Comparison of ENCODE assay signal across 9 cellular contexts in the genomic region with DNA sequence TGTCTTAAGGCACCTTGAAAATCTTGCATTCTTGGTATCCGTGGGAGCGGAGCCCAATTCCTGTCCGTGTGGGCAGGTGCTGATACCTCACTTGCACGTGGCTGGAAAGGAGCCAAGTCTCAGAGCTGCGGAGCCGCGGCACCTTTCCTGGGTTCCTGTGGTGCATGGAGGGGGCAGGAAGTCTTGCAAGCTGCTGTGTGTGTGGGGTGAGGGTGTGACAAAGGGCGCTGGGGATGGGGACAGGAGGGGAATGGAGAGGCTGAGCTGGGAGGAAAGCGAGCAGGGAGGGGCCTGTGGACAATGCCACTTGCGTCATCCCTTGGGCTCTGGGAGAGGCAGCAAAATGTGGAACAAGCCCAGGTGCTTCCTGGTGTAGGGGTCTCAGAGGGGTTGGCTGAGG.
DNase-seq lines count a peak whose midpoint lies in the region; FAIRE-seq and TF ChIP-seq lines count a peak whose summit lies in the region.
"Had no signal": no experiment of that assay in that cellular context is flagged by ENCODE, and none has a peak within 500 bp of the region (broad histone marks: within the 10 kb centered on the region; RNA-seq: fewer than 3 reads in every experiment).

No MANE protein-coding gene starts in this region.

- intact Hi-C loops in activated CD4-positive, alpha-beta memory T cell treated with anti-CD3 and anti-CD28 coated beads for 36 hours (cut with micrococcal nuclease): no loop called here
- intact Hi-C loops in endothelial cell of umbilical vein (cut with micrococcal nuclease) (no loop called here), Caco-2 (cut with micrococcal nuclease; ENCODE audit: unreplicated experiment) (no loop called here)

- H3K36me3 ChIP-seq in endothelial cell of umbilical vein (ENCODE audit: control insufficient read depth in 2 of 2, extremely low read depth in 1 of 2, insufficient read depth in 2 of 2, low read length in 2 of 2) (no peaks in the 10 kb centered on the region), Caco-2 (ENCODE audit: control insufficient read depth, insufficient read depth, low read length) (no peaks in the 10 kb centered on the region)

- no peak overlapping the region for H3K27ac Mint-ChIP-seq in activated CD4-positive, alpha-beta memory T cell treated with anti-CD3 and anti-CD28 coated beads for 36 hours
- H3K27ac Mint-ChIP-seq in activated CD4-positive, alpha-beta memory T cell treated with anti-CD3 and anti-CD28 coated beads, Interleukin-2, amount 10 ng/mL, durations not matched to agents 7 days and 5 days: no peak overlapping the region
- H3K27ac Mint-ChIP-seq in Caco-2 (ENCODE audit: unreplicated experiment) (no peak overlapping the region), glutamatergic neuron (ENCODE audit: unreplicated experiment) (no peak overlapping the region)
- H3K27ac Mint-ChIP-seq: nephron had no signal

- H3K9me3 ChIP-seq in endothelial cell of umbilical vein (replicated peaks; ENCODE audit: control insufficient read depth, insufficient read depth, low read length) (no peaks in the 10 kb centered on the region), Caco-2 (no peaks in the 10 kb centered on the region)

- H3K27ac ChIP-seq in endothelial cell of umbilical vein (ENCODE audit: insufficient read depth, low read depth, low read length): no peak overlapping the region

- TF ChIP-seq CTCF in endothelial cell of umbilical vein (IDR thresholded peaks at IDR 0.05; ENCODE audit: extremely low read depth in 1 of 2, insufficient read depth in 1 of 2, low read depth in 1 of 2, low read length in 2 of 2): no peak
- no peak for TF ChIP-seq CTCF in Caco-2 (IDR thresholded peaks at IDR 0.05; ENCODE audit: insufficient read depth in 1 of 2, low read depth in 1 of 2, low read length in 1 of 2, severe bottlenecking in 1 of 2, unreplicated experiment in 1 of 2)
- TF ChIP-seq CTCF in glutamatergic neuron (IDR thresholded peaks at IDR 0.05; ENCODE audit: partially characterized antibody, unreplicated experiment): no peak

- no peaks in the 10 kb centered on the region for H3K79me2 ChIP-seq in endothelial cell of umbilical vein (ENCODE audit: control insufficient read depth, insufficient read depth, low read length)

- dilution Hi-C loops in endothelial cell of umbilical vein (cut with MboI; ENCODE audit: extremely low pct_ligation_motif_present, low sequenced_read_pairs): no loop called here

- peaks cover 3% of the 10 kb centered on the region for H3K27me3 Mint-ChIP-seq in activated CD4-positive, alpha-beta memory T cell treated with anti-CD3 and anti-CD28 coated beads for 36 hours
- peaks cover 10% of the 10 kb centered on the region for H3K27me3 Mint-ChIP-seq in activated CD4-positive, alpha-beta memory T cell treated with anti-CD3 and anti-CD28 coated beads, Interleukin-2, amount 10 ng/mL, durations not matched to agents 7 days and 5 days
- H3K27me3 Mint-ChIP-seq in Caco-2 (ENCODE audit: insufficient read depth, unreplicated experiment): no peaks in the 10 kb centered on the region
- peaks cover 20% of the 10 kb centered on the region for H3K27me3 Mint-ChIP-seq in glutamatergic neuron (ENCODE audit: unreplicated experiment)

- CTCF ChIA-PET in activated CD4-positive, alpha-beta memory T cell treated with anti-CD3 and anti-CD28 coated beads for 36 hours (lab: Charles Lee): no interaction called here
- CTCF ChIA-PET in activated CD4-positive, alpha-beta memory T cell treated with anti-CD3 and anti-CD28 coated beads, Interleukin-2, amount 10 ng/mL, durations not matched to agents 7 days and 5 days (lab: Charles Lee): no interaction called here
- CTCF ChIA-PET in endothelial cell of umbilical vein (lab: Charles Lee): no interaction called here
- CTCF ChIA-PET in Caco-2 (lab: Charles Lee): no interaction called here

- no peak overlapping the region for H3K4me3 Mint-ChIP-seq in activated CD4-positive, alpha-beta memory T cell treated with anti-CD3 and anti-CD28 coated beads for 36 hours
- no peak overlapping the region for H3K4me3 Mint-ChIP-seq in activated CD4-positive, alpha-beta memory T cell treated with anti-CD3 and anti-CD28 coated beads, Interleukin-2, amount 10 ng/mL, durations not matched to agents 7 days and 5 days
- no peak overlapping the region for H3K4me3 Mint-ChIP-seq in Caco-2 (ENCODE audit: unreplicated experiment)
- no peak overlapping the region for H3K4me3 Mint-ChIP-seq in glutamatergic neuron (ENCODE audit: unreplicated experiment)
- H3K4me3 Mint-ChIP-seq: nephron had no signal

- peak; percentile 52 for DNase-seq in activated CD4-positive, alpha-beta memory T cell treated with anti-CD3 and anti-CD28 coated beads for 36 hours
- DNase-seq in activated CD4-positive, alpha-beta memory T cell treated with anti-CD3 and anti-CD28 coated beads, Interleukin-2, amount 10 ng/mL, durations not matched to agents 7 days and 5 days: no peak
- DNase-seq in SW480 (ENCODE audit: low spot score): peak; percentile 61
- peak; percentile 14 for DNase-seq in endothelial cell of umbilical vein (ENCODE audit: low read depth, low spot score)
- peak; percentile 6 for DNase-seq in stimulated activated naive CD4-positive, alpha-beta T cell treated with Interleukin-2 at 50 U/mL for 16 hours (lab: John Stamatoyannopoulos, UW)
- no peak for DNase-seq in AG08395 (ENCODE audit: low spot score)
- DNase-seq in Caco-2: no peak
- DNase-seq in glutamatergic neuron: no peak

- peaks cover 2% of the 10 kb centered on the region for H3K9me3 Mint-ChIP-seq in activated CD4-positive, alpha-beta memory T cell treated with anti-CD3 and anti-CD28 coated beads for 36 hours
- H3K9me3 Mint-ChIP-seq in activated CD4-positive, alpha-beta memory T cell treated with anti-CD3 and anti-CD28 coated beads, Interleukin-2, amount 10 ng/mL, durations not matched to agents 7 days and 5 days: no peaks in the 10 kb centered on the region
- H3K9me3 Mint-ChIP-seq in Caco-2 (ENCODE audit: unreplicated experiment) (no peaks in the 10 kb centered on the region), glutamatergic neuron (ENCODE audit: unreplicated experiment) (peaks cover 24% of the 10 kb centered on the region)

- H3K36me3 Mint-ChIP-seq in activated CD4-positive, alpha-beta memory T cell treated with anti-CD3 and anti-CD28 coated beads for 36 hours: no peaks in the 10 kb centered on the region
- no peaks in the 10 kb centered on the region for H3K36me3 Mint-ChIP-seq in activated CD4-positive, alpha-beta memory T cell treated with anti-CD3 and anti-CD28 coated beads, Interleukin-2, amount 10 ng/mL, durations not matched to agents 7 days and 5 days (ENCODE audit: low read depth)
- no peaks in the 10 kb centered on the region for H3K36me3 Mint-ChIP-seq in Caco-2 (ENCODE audit: insufficient read depth, unreplicated experiment)
- peaks cover 24% of the 10 kb centered on the region for H3K36me3 Mint-ChIP-seq in glutamatergic neuron (ENCODE audit: unreplicated experiment)

- no peaks in the 10 kb centered on the region for H4K20me1 ChIP-seq in endothelial cell of umbilical vein (replicated peaks; ENCODE audit: control insufficient read depth, extremely low read depth, insufficient read depth, low read length)

- H3K4me1 Mint-ChIP-seq in activated CD4-positive, alpha-beta memory T cell treated with anti-CD3 and anti-CD28 coated beads for 36 hours (ENCODE audit: low read depth): peaks cover 11% of the 10 kb centered on the region
- H3K4me1 Mint-ChIP-seq in activated CD4-positive, alpha-beta memory T cell treated with anti-CD3 and anti-CD28 coated beads, Interleukin-2, amount 10 ng/mL, durations not matched to agents 7 days and 5 days: peaks cover 3% of the 10 kb centered on the region
- H3K4me1 Mint-ChIP-seq in Caco-2 (ENCODE audit: low read depth, unreplicated experiment): peaks cover 9% of the 10 kb centered on the region
- peaks cover 22% of the 10 kb centered on the region for H3K4me1 Mint-ChIP-seq in glutamatergic neuron (ENCODE audit: low read depth, unreplicated experiment)

- H3K4me1 ChIP-seq in endothelial cell of umbilical vein (ENCODE audit: control insufficient read depth, extremely low read depth, insufficient read depth, low read length) (peaks cover 8% of the 10 kb centered on the region), Caco-2 (no peaks in the 10 kb centered on the region; the same call in 1 of the 2 replicates)

- peaks cover 4 to 17% of the 10 kb centered on the region in 2 experiments for H3K27me3 ChIP-seq in endothelial cell of umbilical vein (ENCODE audit: control insufficient read depth in 2 of 2, insufficient read depth in 2 of 2, low read length in 2 of 2)
- no peaks in the 10 kb centered on the region for H3K27me3 ChIP-seq in Caco-2 (replicated peaks; ENCODE audit: control insufficient read depth, insufficient read depth, low read length)

- TF ChIP-seq POLR2A in endothelial cell of umbilical vein (IDR thresholded peaks at IDR 0.05; ENCODE audit: low read depth, low read length): no peak

- H3K4me3 ChIP-seq in endothelial cell of umbilical vein (replicated peaks in 1 of 3; ENCODE audit: insufficient read depth in 1 of 3, low read depth in 1 of 3, low read length in 3 of 3) (no peak overlapping the region), Caco-2 (ENCODE audit: low read depth, low read length) (no peak overlapping the region)

- BruUV-seq in endothelial cell of umbilical vein (replicated peaks; lab: Mats Ljungman, UMichigan) (no TSS peak), Caco-2 (replicated peaks; lab: Mats Ljungman, UMichigan) (no TSS peak)

- no peak overlapping the region for H3K4me2 ChIP-seq in endothelial cell of umbilical vein (ENCODE audit: insufficient read depth, low read length)

- FAIRE-seq in endothelial cell of umbilical vein (lab: Jason Lieb, UNC): no peak

- no peak overlapping the region for H2AFZ ChIP-seq in endothelial cell of umbilical vein (ENCODE audit: low read depth, low read length)

- POLR2A ChIA-PET in activated CD4-positive, alpha-beta memory T cell treated with anti-CD3 and anti-CD28 coated beads for 36 hours (lab: Charles Lee): no interaction called here
- POLR2A ChIA-PET in activated CD4-positive, alpha-beta memory T cell treated with anti-CD3 and anti-CD28 coated beads, Interleukin-2, amount 10 ng/mL, durations not matched to agents 7 days and 5 days (lab: Charles Lee): no interaction called here
- POLR2A ChIA-PET in endothelial cell of umbilical vein (lab: Charles Lee) (no interaction called here), Caco-2 (lab: Charles Lee) (no interaction called here)

- no peaks in the 10 kb centered on the region for H3K9me1 ChIP-seq in endothelial cell of umbilical vein (replicated peaks; ENCODE audit: control insufficient read depth, extremely low read depth, insufficient read depth, low read length)

- H3K9ac ChIP-seq in endothelial cell of umbilical vein (replicated peaks; ENCODE audit: extremely low read depth, insufficient read depth, low read length): no peak overlapping the region

TF ChIP-seq in endothelial cell of umbilical vein, 7 proteins besides CTCF, POLR2A, EP300 and RAD21 (continues in another document):
- TF ChIP-seq EZH2 (IDR thresholded peaks at IDR 0.05; ENCODE audit: borderline replicate concordance, low read depth, low read length, severe bottlenecking) (no peak), MAX (IDR thresholded peaks at IDR 0.05; ENCODE audit: insufficient read depth, insufficient read length) (no peak), POLR2AphosphoS5 (IDR thresholded peaks at IDR 0.05; ENCODE audit: insufficient read depth, low read depth, low read length) (no peak)

Comparison
In these comparisons a context has a peak if more than half of its experiments do, and no peak if none do; other contexts are left out.
1. DNase-seq: peak in activated CD4-positive, alpha-beta memory T cell treated with anti-CD3 and anti-CD28 coated beads for 36 hours (single experiment), SW480 (single experiment), endothelial cell of umbilical vein (single experiment) and stimulated activated naive CD4-positive, alpha-beta T cell treated with Interleukin-2 at 50 U/mL for 16 hours (single experiment); none in activated CD4-positive, alpha-beta memory T cell treated with anti-CD3 and anti-CD28 coated beads, Interleukin-2, amount 10 ng/mL, durations not matched to agents 7 days and 5 days (single experiment), AG08395 (single experiment), Caco-2 (0 of 2) and glutamatergic neuron (single experiment).